15 cellular contexts compared by ENCODE assay signal in genomic region chr17:1743094-1743452, GRCh38. TPM values are rescaled to one million over a fixed set of nuclear protein-coding genes. Genes with fewer than 3 reads are reported as not detected.
"Had no signal": no experiment of that assay in that cellular context is flagged by ENCODE, and none has a peak within 500 bp of the region (broad histone marks: within the 10 kb centered on the region; RNA-seq: fewer than 3 reads in every experiment).

No MANE protein-coding gene starts in this region.

- H3K27ac Mint-ChIP-seq: activated CD8-positive, alpha-beta memory T cell treated with anti-CD3 and anti-CD28 coated beads, Interleukin-2, amount 10 ng/mL, durations not matched to agents 7 days and 5 days; activated naive CD4-positive, alpha-beta T cell treated with anti-CD3 and anti-CD28 coated beads, Interleukin-2, amount 10 ng/mL, durations not matched to agents 7 days and 5 days had no signal

- H3K4me3 Mint-ChIP-seq: activated CD8-positive, alpha-beta memory T cell treated with anti-CD3 and anti-CD28 coated beads, Interleukin-2, amount 10 ng/mL, durations not matched to agents 7 days and 5 days; activated naive CD4-positive, alpha-beta T cell treated with anti-CD3 and anti-CD28 coated beads, Interleukin-2, amount 10 ng/mL, durations not matched to agents 7 days and 5 days had no signal

- H3K9me3 ChIP-seq: ascending aorta, pancreas, tibial nerve had no signal

- H3K9me3 Mint-ChIP-seq: activated naive CD4-positive, alpha-beta T cell treated with anti-CD3 and anti-CD28 coated beads, Interleukin-2, amount 10 ng/mL, durations not matched to agents 7 days and 5 days had no signal

- H3K27ac ChIP-seq: ascending aorta, pancreas had no signal

- DNase-seq: activated CD4-positive, alpha-beta T cell treated with anti-CD3 and anti-CD28 coated beads, Interleukin-2, amount 50 U/mL, for 48 hours; activated CD8-positive, alpha-beta memory T cell treated with anti-CD3 and anti-CD28 coated beads, Interleukin-2, amount 10 ng/mL, durations not matched to agents 7 days and 5 days; activated naive CD4-positive, alpha-beta T cell treated with anti-CD3 and anti-CD28 coated beads, Interleukin-2, amount 10 ng/mL, durations not matched to agents 7 days and 5 days; activated T-cell treated with anti-CD3 and anti-CD28 coated beads, Interleukin-2, amount 50 U/mL, for 1 hour; pancreas; stimulated activated CD4-positive, alpha-beta T cell treated with anti-CD3 and anti-CD28 coated beads, Interleukin-2, amount 100 ng/mL, for 48 hours; stimulated activated naive CD4-positive, alpha-beta T cell; T-helper 1 cell; T1000 had no signal

- H3K36me3 ChIP-seq: pancreas had no signal

- H3K4me1 ChIP-seq: ascending aorta, pancreas had no signal

- H3K4me1 Mint-ChIP-seq: activated CD8-positive, alpha-beta memory T cell treated with anti-CD3 and anti-CD28 coated beads, Interleukin-2, amount 10 ng/mL, durations not matched to agents 7 days and 5 days; activated naive CD4-positive, alpha-beta T cell treated with anti-CD3 and anti-CD28 coated beads, Interleukin-2, amount 10 ng/mL, durations not matched to agents 7 days and 5 days had no signal

- H3K27me3 Mint-ChIP-seq: activated CD8-positive, alpha-beta memory T cell treated with anti-CD3 and anti-CD28 coated beads, Interleukin-2, amount 10 ng/mL, durations not matched to agents 7 days and 5 days had no signal

- ATAC-seq: activated CD8-positive, alpha-beta memory T cell treated with anti-CD3 and anti-CD28 coated beads, Interleukin-2, amount 10 ng/mL, durations not matched to agents 7 days and 5 days; esophagus mucosa; pancreas had no signal

- H3K36me3 Mint-ChIP-seq: activated CD8-positive, alpha-beta memory T cell treated with anti-CD3 and anti-CD28 coated beads, Interleukin-2, amount 10 ng/mL, durations not matched to agents 7 days and 5 days; activated naive CD4-positive, alpha-beta T cell treated with anti-CD3 and anti-CD28 coated beads, Interleukin-2, amount 10 ng/mL, durations not matched to agents 7 days and 5 days had no signal

- H3K27me3 ChIP-seq: ascending aorta, pancreas, tibial nerve had no signal

- H3K4me3 ChIP-seq: ascending aorta, pancreas, tibial nerve had no signal

RNA-seq across cellular contexts. Expression of gene SERPINF2, which starts 0.4 kb away (rescaled TPM):
- total RNA-seq: skeletal muscle tissue had no signal
- polyA plus RNA-seq: neural cell had no signal

RNA-seq across cellular contexts. Expression of gene SERPINF1, which starts 18.8 kb away (rescaled TPM):
- total RNA-seq: dermis microvascular lymphatic vessel endothelial cell had no signal
